17 cellular contexts compared by ENCODE assay signal in the genomic region with DNA sequence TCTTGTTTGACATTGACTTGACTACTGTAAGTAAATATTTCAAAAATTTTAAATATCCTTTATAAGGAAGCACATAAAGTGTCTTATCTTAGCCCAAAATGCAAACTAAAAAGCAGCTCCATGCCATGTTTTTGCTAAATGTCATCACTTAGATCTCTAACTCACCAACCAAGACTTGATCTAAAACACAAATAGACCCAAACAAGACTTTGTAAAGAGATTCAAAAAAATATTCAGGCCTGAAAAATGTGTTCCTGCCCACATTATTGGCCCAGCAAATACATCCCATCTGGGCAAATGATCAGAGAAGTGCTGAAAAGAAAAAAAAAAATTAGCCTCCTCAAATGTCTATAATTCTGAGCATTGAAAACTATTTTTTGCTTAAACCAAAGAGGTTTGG.
DNase-seq lines count a peak whose midpoint lies in the region; TF ChIP-seq lines count a peak whose summit lies in the region.
"Had no signal": no experiment of that assay in that cellular context is flagged by ENCODE, and none has a peak within 500 bp of the region (broad histone marks: within the 10 kb centered on the region; RNA-seq: fewer than 3 reads in every experiment).

No MANE protein-coding gene starts in this region.

- peaks cover 20% of the 10 kb centered on the region for H3K36me3 Mint-ChIP-seq in HFFc6 (ENCODE audit: low read depth)
- H3K36me3 Mint-ChIP-seq: CD8-positive, alpha-beta T cell had no signal

- no peaks in the 10 kb centered on the region for H3K27me3 ChIP-seq in cardiac muscle cell
- H3K27me3 ChIP-seq in left ventricle myocardium inferior (ENCODE audit: low read depth): no peaks in the 10 kb centered on the region
- H3K27me3 ChIP-seq in tibial artery: no peaks in the 10 kb centered on the region
- H3K27me3 ChIP-seq in spleen (replicated peaks in 1 of 7): no peaks in the 10 kb centered on the region

- H3K4me1 ChIP-seq in cardiac muscle cell (ENCODE audit: low read depth): peaks cover 19% of the 10 kb centered on the region
- H3K4me1 ChIP-seq in left ventricle myocardium inferior: peaks cover 10% of the 10 kb centered on the region
- H3K4me1 ChIP-seq in tibial artery: peaks cover 0 to 33% (median 6%) of the 10 kb centered on the region in 4 donors
- no peaks in the 10 kb centered on the region for H3K4me1 ChIP-seq in spleen

- no peak for TF ChIP-seq POLR2A in spleen (IDR thresholded peaks at IDR 0.05)

- intact Hi-C loops in left ventricle myocardium inferior (cut with micrococcal nuclease): no loop called here
- intact Hi-C loops in tibial artery (cut with DNase I; ENCODE audit: low total_unique reads): no loop called here
- intact Hi-C loops in spleen (cut with DNase I; ENCODE audit: low total_unique reads): loop anchor here (5.0 kb wide), 1 partner anchor 368 kb away; no protein-coding TSS in a partner anchor

- H3K9me3 ChIP-seq in cardiac muscle cell (ENCODE audit: low read depth) (no peaks in the 10 kb centered on the region), left ventricle myocardium inferior (replicated peaks) (peaks cover 36% of the 10 kb centered on the region), SK-N-MC (ENCODE audit: low read depth, low read length) (no peaks in the 10 kb centered on the region), tibial artery (peaks cover 0 to 9% (median 0%) of the 10 kb centered on the region in 3 donors), spleen (peaks cover 0 to 10% (median 3%) of the 10 kb centered on the region in 8 donors)

- H3K9me3 Mint-ChIP-seq in HFFc6: peaks cover 13% of the 10 kb centered on the region

- H3K9ac ChIP-seq in SK-N-MC (ENCODE audit: insufficient read length): no peak overlapping the region

- no peaks in the 10 kb centered on the region; the same call in 1 of the 2 replicates for H3K27me3 Mint-ChIP-seq in HFFc6 (ENCODE audit: insufficient read depth)

- H3K36me3 ChIP-seq in cardiac muscle cell: no peaks in the 10 kb centered on the region
- H3K36me3 ChIP-seq in left ventricle myocardium inferior: no peaks in the 10 kb centered on the region
- no peaks in the 10 kb centered on the region for H3K36me3 ChIP-seq in SK-N-MC (ENCODE audit: insufficient read depth, low read length)
- no peaks in the 10 kb centered on the region for H3K36me3 ChIP-seq in tibial artery
- H3K36me3 ChIP-seq in spleen: no peaks in the 10 kb centered on the region

- no peak overlapping the region for H3K27ac Mint-ChIP-seq in HFFc6
- H3K27ac Mint-ChIP-seq: B cell; CD8-positive, alpha-beta T cell had no signal

- no peak overlapping the region for H3K4me3 Mint-ChIP-seq in HFFc6
- H3K4me3 Mint-ChIP-seq: B cell; CD8-positive, alpha-beta T cell had no signal

- H3K4me1 Mint-ChIP-seq in HFFc6 (ENCODE audit: low read depth): peaks cover 43% of the 10 kb centered on the region
- H3K4me1 Mint-ChIP-seq: B cell had no signal

- TF ChIP-seq CTCF in cardiac muscle cell (IDR thresholded peaks at IDR 0.05; ENCODE audit: low read depth, low read length) (no peak), left ventricle myocardium inferior (IDR thresholded peaks at IDR 0.05; ENCODE audit: borderline replicate concordance) (no peak), fibroblast of the aortic adventitia (IDR thresholded peaks at IDR 0.05; ENCODE audit: insufficient read depth, low read length) (no peak), tibial artery (IDR thresholded peaks at IDR 0.05) (no peak), spleen (IDR thresholded peaks at IDR 0.05 in 8 of 11, conservative IDR thresholded peaks at IDR 0.05 in 3 of 11) (no peak), HFFc6 (IDR thresholded peaks at IDR 0.05) (no peak)

- DNase-seq in cardiac muscle cell (ENCODE audit: low read depth in 1 of 2, low spot score in 1 of 2) (peak in 1 of 2 donors; percentile 38), left ventricle myocardium inferior (no peak), SK-N-MC (ENCODE audit: low read depth, low spot score) (no peak), fibroblast of the aortic adventitia (ENCODE audit: low read depth) (peak; percentile 78), tibial artery (no peak), HuH-7.5 (ENCODE audit: low spot score) (no peak), spleen (no peak), HFFc6 (no peak)
- DNase-seq: CD8-positive, alpha-beta T cell; DND-41; NCI-H1417; NCI-H1930; NCI-H2171; NCI-H446 treated with DMSO at 0.1 percent for 48 hours; NCI-H774; Right ventricle myocardium superior had no signal

- H3K27ac ChIP-seq in cardiac muscle cell (peak overlapping the region; percentile 82), left ventricle myocardium inferior (replicated peaks) (no peak overlapping the region), SK-N-MC (peak overlapping the region; percentile 76), tibial artery (peak overlapping the region; percentile 34 to 53), spleen (no peak overlapping the region)

- H3K4me3 ChIP-seq in cardiac muscle cell: no peak overlapping the region
- no peak overlapping the region for H3K4me3 ChIP-seq in left ventricle myocardium inferior
- H3K4me3 ChIP-seq in SK-N-MC: no peak overlapping the region
- H3K4me3 ChIP-seq in fibroblast of the aortic adventitia (ENCODE audit: low read depth, low read length): no peak overlapping the region
- no peak overlapping the region for H3K4me3 ChIP-seq in tibial artery
- no peak overlapping the region for H3K4me3 ChIP-seq in spleen

Comparison
In these comparisons a context has a peak if more than half of its experiments do, and no peak if none do; other contexts are left out.
1. H3K27ac ChIP-seq: peak in cardiac muscle cell (single experiment), SK-N-MC (single experiment) and tibial artery (2 of 2); none in left ventricle myocardium inferior (single experiment) and spleen (0 of 8).